Comparison of ENCODE assay signal across 10 cellular contexts in the genomic region with DNA sequence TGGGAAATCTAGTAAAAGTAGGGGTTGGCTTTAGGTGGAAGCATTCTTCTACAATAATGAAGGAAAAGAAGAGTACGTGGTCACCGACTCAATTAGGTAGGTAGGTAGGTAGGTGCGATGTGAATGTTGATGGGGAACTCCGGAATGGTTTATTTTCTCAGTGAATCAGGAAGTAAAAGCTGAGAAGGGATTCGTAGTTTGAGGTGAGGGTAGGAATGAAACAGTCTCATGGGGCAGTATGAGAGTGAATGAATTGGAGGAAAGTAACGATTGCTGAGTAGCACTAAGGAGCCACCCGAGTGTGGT. TPM values are rescaled to one million over a fixed set of nuclear protein-coding genes. Genes with fewer than 3 reads are reported as not detected.
DNase-seq lines count a peak whose midpoint lies in the region; ATAC-seq and TF ChIP-seq lines count a peak whose summit lies in the region.
"Had no signal": no experiment of that assay in that cellular context is flagged by ENCODE, and none has a peak within 500 bp of the region (broad histone marks: within the 10 kb centered on the region; RNA-seq: fewer than 3 reads in every experiment).

No MANE protein-coding gene starts in this region.

- H3K27me3 Mint-ChIP-seq in activated CD8-positive, alpha-beta T cell treated with anti-CD3 and anti-CD28 coated beads, Interleukin-2, amount 10 ng/mL, durations not matched to agents 7 days and 5 days (ENCODE audit: low read depth) = peaks cover 4% of the 10 kb centered on the region
- peaks cover 5% of the 10 kb centered on the region for H3K27me3 Mint-ChIP-seq in activated CD4-positive, alpha-beta T cell treated with anti-CD3 and anti-CD28 coated beads, Interleukin-2, amount 10 ng/mL, durations not matched to agents 24 days and 14 days
- H3K27me3 Mint-ChIP-seq: brain had no signal

- no peak overlapping the region for H3K27ac Mint-ChIP-seq in activated CD8-positive, alpha-beta T cell treated with anti-CD3 and anti-CD28 coated beads, Interleukin-2, amount 10 ng/mL, durations not matched to agents 7 days and 5 days
- H3K27ac Mint-ChIP-seq in activated CD4-positive, alpha-beta T cell treated with anti-CD3 and anti-CD28 coated beads, Interleukin-2, amount 10 ng/mL, durations not matched to agents 24 days and 14 days = no peak overlapping the region
- H3K27ac Mint-ChIP-seq: brain; T-helper 1 cell treated with Interleukin-12 subunit alpha and Interleukin-12 subunit beta and Interleukin-4 antibody, amounts not matched to agents 30 μg/mL and 1 μg/mL, for 36 hours had no signal

- H3K36me3 ChIP-seq in GM06990 (ENCODE audit: control insufficient read depth, insufficient read depth, low read length) (peaks cover 23% of the 10 kb centered on the region), MG63 (no peaks in the 10 kb centered on the region), esophagus squamous epithelium (peaks cover 34 to 39% (median 38%) of the 10 kb centered on the region in 3 donors), rectal smooth muscle tissue (ENCODE audit: control insufficient read depth, insufficient read depth, low read length) (peaks cover 31% of the 10 kb centered on the region)

- H3K9me3 ChIP-seq in MG63 = no peaks in the 10 kb centered on the region
- no peaks in the 10 kb centered on the region for H3K9me3 ChIP-seq in esophagus squamous epithelium

- CTCF ChIA-PET in activated CD8-positive, alpha-beta T cell treated with anti-CD3 and anti-CD28 coated beads, Interleukin-2, amount 10 ng/mL, durations not matched to agents 7 days and 5 days (lab: Charles Lee) = interaction anchor here (0.6 to 8.3 kb wide), 25 partner anchors 8 to 162 kb away, joined by 3 to 165 read pairs (median 6); a partner anchor contains a TSS

- ATAC-seq in activated CD8-positive, alpha-beta T cell treated with anti-CD3 and anti-CD28 coated beads, Interleukin-2, amount 10 ng/mL, durations not matched to agents 7 days and 5 days = no peak

- peaks cover 27% of the 10 kb centered on the region for H3K36me3 Mint-ChIP-seq in activated CD8-positive, alpha-beta T cell treated with anti-CD3 and anti-CD28 coated beads, Interleukin-2, amount 10 ng/mL, durations not matched to agents 7 days and 5 days (ENCODE audit: low read depth)
- peaks cover 27% of the 10 kb centered on the region for H3K36me3 Mint-ChIP-seq in activated CD4-positive, alpha-beta T cell treated with anti-CD3 and anti-CD28 coated beads, Interleukin-2, amount 10 ng/mL, durations not matched to agents 24 days and 14 days (ENCODE audit: low read depth)

- no peak overlapping the region for H3K4me3 Mint-ChIP-seq in activated CD8-positive, alpha-beta T cell treated with anti-CD3 and anti-CD28 coated beads, Interleukin-2, amount 10 ng/mL, durations not matched to agents 7 days and 5 days
- no peak overlapping the region for H3K4me3 Mint-ChIP-seq in activated CD4-positive, alpha-beta T cell treated with anti-CD3 and anti-CD28 coated beads, Interleukin-2, amount 10 ng/mL, durations not matched to agents 24 days and 14 days
- H3K4me3 Mint-ChIP-seq: brain; T-helper 1 cell treated with Interleukin-12 subunit alpha and Interleukin-12 subunit beta and Interleukin-4 antibody, amounts not matched to agents 30 μg/mL and 1 μg/mL, for 36 hours had no signal

- H3K9me3 Mint-ChIP-seq in activated CD8-positive, alpha-beta T cell treated with anti-CD3 and anti-CD28 coated beads, Interleukin-2, amount 10 ng/mL, durations not matched to agents 7 days and 5 days (ENCODE audit: insufficient read depth) = no peaks in the 10 kb centered on the region
- no peaks in the 10 kb centered on the region for H3K9me3 Mint-ChIP-seq in activated CD4-positive, alpha-beta T cell treated with anti-CD3 and anti-CD28 coated beads, Interleukin-2, amount 10 ng/mL, durations not matched to agents 24 days and 14 days
- H3K9me3 Mint-ChIP-seq: brain; T-helper 1 cell treated with Interleukin-12 subunit alpha and Interleukin-12 subunit beta and Interleukin-4 antibody, amounts not matched to agents 30 μg/mL and 1 μg/mL, for 36 hours had no signal

- TF ChIP-seq POLR2A in esophagus squamous epithelium (IDR thresholded peaks at IDR 0.05) = no peak

- TF ChIP-seq CTCF in GM06990 (IDR thresholded peaks at IDR 0.05; ENCODE audit: insufficient read depth, low read length, poor library complexity, severe bottlenecking) (no peak), esophagus squamous epithelium (IDR thresholded peaks at IDR 0.05) (no peak)

- H3K4me1 ChIP-seq in esophagus squamous epithelium (peaks cover 7 to 58% (median 23%) of the 10 kb centered on the region in 3 donors), rectal smooth muscle tissue (ENCODE audit: control insufficient read depth, insufficient read depth, low read length) (peaks cover 10% of the 10 kb centered on the region)

- POLR2A ChIA-PET in activated CD8-positive, alpha-beta T cell treated with anti-CD3 and anti-CD28 coated beads, Interleukin-2, amount 10 ng/mL, durations not matched to agents 7 days and 5 days (lab: Charles Lee) = interaction anchor here (1.1 to 6.2 kb wide), 9 partner anchors 12 to 109 kb away, joined by 3 to 66 read pairs (median 10); a partner anchor contains a TSS

- intact Hi-C loops in esophagus squamous epithelium (cut with DNase I) = no loop called here
- intact Hi-C loops in activated CD4-positive, alpha-beta T cell treated with anti-CD3 and anti-CD28 coated beads, Interleukin-2, amount 10 ng/mL, durations not matched to agents 24 days and 14 days (cut with micrococcal nuclease) = loop anchor here (1.0 to 5.0 kb wide), 5 partner anchors 11 to 799 kb away; no protein-coding TSS in a partner anchor

- peaks cover 5% of the 10 kb centered on the region for H3K4me1 Mint-ChIP-seq in activated CD8-positive, alpha-beta T cell treated with anti-CD3 and anti-CD28 coated beads, Interleukin-2, amount 10 ng/mL, durations not matched to agents 7 days and 5 days (ENCODE audit: low read depth)
- peaks cover 4% of the 10 kb centered on the region for H3K4me1 Mint-ChIP-seq in activated CD4-positive, alpha-beta T cell treated with anti-CD3 and anti-CD28 coated beads, Interleukin-2, amount 10 ng/mL, durations not matched to agents 24 days and 14 days

- DNase-seq in GM06990 (ENCODE audit: extremely low read depth, insufficient read length) = no peak
- DNase-seq in MG63 = no peak
- no peak for DNase-seq in esophagus squamous epithelium (lab: John Stamatoyannopoulos, UW)
- no peak for DNase-seq in LoVo (ENCODE audit: low spot score)
- DNase-seq in activated CD8-positive, alpha-beta T cell treated with anti-CD3 and anti-CD28 coated beads, Interleukin-2, amount 10 ng/mL, durations not matched to agents 7 days and 5 days = no peak
- DNase-seq in activated CD4-positive, alpha-beta T cell treated with anti-CD3 and anti-CD28 coated beads, Interleukin-2, amount 10 ng/mL, durations not matched to agents 24 days and 14 days = no peak
- no peak for DNase-seq in nucleus accumbens (lab: John Stamatoyannopoulos, UW)

- H3K27ac ChIP-seq in esophagus squamous epithelium = peak overlapping the region; percentile 68 to 94 (median 93)
- peak overlapping the region; percentile 96 for H3K27ac ChIP-seq in rectal smooth muscle tissue (ENCODE audit: low read depth, low read length)

- no peaks in the 10 kb centered on the region for H3K27me3 ChIP-seq in GM06990 (replicated peaks; ENCODE audit: control insufficient read depth, insufficient read depth, low read length)
- H3K27me3 ChIP-seq in MG63 = no peaks in the 10 kb centered on the region
- H3K27me3 ChIP-seq in esophagus squamous epithelium = no peaks in the 10 kb centered on the region
- H3K27me3 ChIP-seq in rectal smooth muscle tissue (ENCODE audit: control insufficient read depth, insufficient read depth, low read length) = no peaks in the 10 kb centered on the region

- 0 to 1% methylated on average over 7 of the region's 7 CpGs for WGBS in esophagus squamous epithelium, 2 donors

- H3K4me3 ChIP-seq in GM06990 (replicated peaks; ENCODE audit: low read depth, low read length) (peak overlapping the region; percentile 57), MG63 (peak overlapping the region; percentile 44), esophagus squamous epithelium (peak overlapping the region in 3 of 4 donors; percentile 2 to 56 (median 35)), rectal smooth muscle tissue (ENCODE audit: low read length) (peak overlapping the region; percentile 58)

- H3K9ac ChIP-seq in rectal smooth muscle tissue (ENCODE audit: low read length) = no peak overlapping the region

RNA-seq across cellular contexts. Expression of a gene that starts 13.9 kb away (rescaled TPM):
- total RNA-seq in MG63 (2014; rRNA removed; shearing (Covaris generic); ENCODE audit: low replicate concordance) = 1.3 and 7.9 TPM in 2 replicates
- 10 to 100 TPM; 33.6 to 95.0 (median 56.3) TPM for total RNA-seq in esophagus squamous epithelium
- total RNA-seq in activated CD8-positive, alpha-beta T cell treated with anti-CD3 and anti-CD28 coated beads, Interleukin-2, amount 10 ng/mL, durations not matched to agents 7 days and 5 days = 10 to 100 TPM; 35.0 to 38.1 TPM
- total RNA-seq in activated CD4-positive, alpha-beta T cell treated with anti-CD3 and anti-CD28 coated beads, Interleukin-2, amount 10 ng/mL, durations not matched to agents 24 days and 14 days = 39.4 and 41.7 TPM in 2 replicates

RNA-seq across cellular contexts. Expression of a gene that starts 14.4 kb away (rescaled TPM):
- not detected in 2 replicates for total RNA-seq in MG63 (2014; rRNA removed; shearing (Covaris generic); ENCODE audit: low replicate concordance)
- not detected for total RNA-seq in esophagus squamous epithelium
- total RNA-seq in activated CD8-positive, alpha-beta T cell treated with anti-CD3 and anti-CD28 coated beads, Interleukin-2, amount 10 ng/mL, durations not matched to agents 7 days and 5 days = under 1 TPM in 1 of 2 experiments, not detected in 1; 0.29 TPM
- 1.5 and 2.1 TPM in 2 replicates for total RNA-seq in activated CD4-positive, alpha-beta T cell treated with anti-CD3 and anti-CD28 coated beads, Interleukin-2, amount 10 ng/mL, durations not matched to agents 24 days and 14 days

RNA-seq across cellular contexts. Expression of a gene that starts 20.0 kb away (rescaled TPM):
- total RNA-seq in MG63 (2014; rRNA removed; shearing (Covaris generic); ENCODE audit: low replicate concordance) = not detected in 2 replicates
- 1 to 10 TPM in 2 of 4 donors, under 1 TPM in 1, not detected in 1; 0.30 to 8.8 (median 2.2) TPM for total RNA-seq in esophagus squamous epithelium
- not detected for total RNA-seq in activated CD8-positive, alpha-beta T cell treated with anti-CD3 and anti-CD28 coated beads, Interleukin-2, amount 10 ng/mL, durations not matched to agents 7 days and 5 days
- total RNA-seq in activated CD4-positive, alpha-beta T cell treated with anti-CD3 and anti-CD28 coated beads, Interleukin-2, amount 10 ng/mL, durations not matched to agents 24 days and 14 days = not detected in 2 replicates

RNA-seq across cellular contexts. Expression of a gene that starts 24.4 kb away (rescaled TPM):
- total RNA-seq in MG63 (2014; rRNA removed; shearing (Covaris generic); ENCODE audit: low replicate concordance) = 0.59 and 3.2 TPM in 2 replicates
- 10 to 100 TPM in 3 of 4 donors, 1 to 10 TPM in 1; 6.2 to 20.4 (median 12.0) TPM for total RNA-seq in esophagus squamous epithelium
- 10 to 100 TPM; 56.3 to 56.7 TPM for total RNA-seq in activated CD8-positive, alpha-beta T cell treated with anti-CD3 and anti-CD28 coated beads, Interleukin-2, amount 10 ng/mL, durations not matched to agents 7 days and 5 days
- total RNA-seq in activated CD4-positive, alpha-beta T cell treated with anti-CD3 and anti-CD28 coated beads, Interleukin-2, amount 10 ng/mL, durations not matched to agents 24 days and 14 days = 45.1 and 49.6 TPM in 2 replicates

RNA-seq across cellular contexts. Expression of a gene that starts 37.9 kb away (rescaled TPM):
- 17.6 and 25.6 TPM in 2 replicates for total RNA-seq in MG63 (2014; rRNA removed; shearing (Covaris generic); ENCODE audit: low replicate concordance)
- total RNA-seq in esophagus squamous epithelium = 10 to 100 TPM; 12.7 to 21.7 (median 15.5) TPM
- 10 to 100 TPM; 39.6 to 44.1 TPM for total RNA-seq in activated CD8-positive, alpha-beta T cell treated with anti-CD3 and anti-CD28 coated beads, Interleukin-2, amount 10 ng/mL, durations not matched to agents 7 days and 5 days
- total RNA-seq in activated CD4-positive, alpha-beta T cell treated with anti-CD3 and anti-CD28 coated beads, Interleukin-2, amount 10 ng/mL, durations not matched to agents 24 days and 14 days = 20.9 and 21.4 TPM in 2 replicates
